ENCODE assay signal across 24 cellular contexts in the genomic region with DNA sequence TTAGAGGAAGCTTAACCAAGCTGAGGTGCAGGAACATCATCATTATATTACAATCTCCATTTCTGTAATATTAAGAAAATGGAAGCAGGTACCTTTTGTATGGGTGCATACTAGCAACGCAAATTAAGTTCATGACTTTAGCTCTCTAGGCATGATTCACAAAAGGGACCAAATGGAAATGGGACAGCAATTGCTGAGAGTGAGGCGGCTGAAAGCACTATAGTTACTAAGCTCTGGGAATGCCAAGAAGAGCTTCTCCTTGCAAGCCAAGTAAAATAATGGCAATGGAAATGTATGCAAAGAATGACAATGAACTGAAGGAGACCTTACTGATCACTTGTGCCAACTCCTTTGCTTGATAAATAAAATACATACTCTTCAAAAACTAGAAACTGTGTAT. TPM values are rescaled to one million over a fixed set of nuclear protein-coding genes. Genes with fewer than 3 reads are reported as not detected.
"Had no signal": no experiment of that assay in that cellular context is flagged by ENCODE, and none has a peak within 500 bp of the region (broad histone marks: within the 10 kb centered on the region; RNA-seq: fewer than 3 reads in every experiment).

No MANE protein-coding gene starts in this region.

- H3K9me3 ChIP-seq: gastrocnemius medialis, neutrophil, right lobe of liver, suprapubic skin, transverse colon, upper lobe of right lung, uterus had no signal

- DNase-seq: cortex of kidney; dorsolateral prefrontal cortex; effector CD4-positive, alpha-beta T cell; foreskin fibroblast; gastrocnemius medialis; head of caudate nucleus; kidney; natural killer cell; right lobe of liver; stimulated activated CD4-positive, alpha-beta T cell treated with anti-CD3 and anti-CD28 coated beads, Interleukin-4, amount 100 ng/mL, for 4 hours; stimulated activated naive B cell treated with anti-CD40 and anti-IgM and Interleukin-4, amounts not matched to agents 10 μg/mL and 1 μg/mL and 100 μg/mL, for 72 hours; transverse colon; upper lobe of right lung; uterus had no signal

- H3K36me3 ChIP-seq: gastrocnemius medialis, neutrophil, right lobe of liver, suprapubic skin, transverse colon, upper lobe of right lung, uterus had no signal

- ATAC-seq: gastrocnemius medialis; left lobe of liver; natural killer cell; right lobe of liver; stimulated activated naive B cell treated with anti-CD40 and anti-IgM and Interleukin-4, amounts not matched to agents 10 μg/mL and 1 μg/mL and 100 μg/mL, for 72 hours; upper lobe of right lung had no signal

- H3K9ac ChIP-seq: parathyroid adenoma had no signal

- H2AFZ ChIP-seq: parathyroid adenoma had no signal

- H3K4me3 ChIP-seq: dorsolateral prefrontal cortex, gastrocnemius medialis, lung, right lobe of liver, suprapubic skin, transverse colon, upper lobe of right lung, uterus had no signal

- H3K27me3 ChIP-seq: dorsolateral prefrontal cortex, gastrocnemius medialis, neutrophil, right lobe of liver, suprapubic skin, transverse colon, upper lobe of right lung, uterus had no signal

- H3K79me2 ChIP-seq: parathyroid adenoma had no signal

- H3K4me1 ChIP-seq: gastrocnemius medialis, parathyroid adenoma, right lobe of liver, suprapubic skin, transverse colon, upper lobe of right lung, uterus had no signal

- H3K27ac ChIP-seq: dorsolateral prefrontal cortex, gastrocnemius medialis, neutrophil, parathyroid adenoma, right lobe of liver, suprapubic skin, transverse colon, upper lobe of right lung, uterus had no signal

RNA-seq across cellular contexts. Expression of gene RNF148, which starts 36.2 kb away (rescaled TPM):
- total RNA-seq: mononuclear cell, natural killer cell had no signal

RNA-seq across cellular contexts. Expression of gene RNF133, which starts 40.0 kb away (rescaled TPM):
- total RNA-seq: gastrocnemius medialis, mononuclear cell, natural killer cell, progenitor cell of endocrine pancreas had no signal
- polyA plus RNA-seq: esophagus, liver, neural cell had no signal
